In genomic region chr11:117824571-117825537, GRCh38 we compare ENCODE assay signal across 7 cellular contexts. TPM values are rescaled to one million over a fixed set of nuclear protein-coding genes. Genes with fewer than 3 reads are reported as not detected.
A peak's percentile ranks its signal among the peaks of the same experiment; 100 is the strongest.
DNase-seq lines count a peak whose midpoint lies in the region; ATAC-seq and TF ChIP-seq lines count a peak whose summit lies in the region.

Gene FXYD2, minus strand, starts transcription at chr11:117824744. Its CDS starts 66 bp downstream, at chr11:117824678.

- no peaks in the 10 kb centered on the region for H3K36me3 Mint-ChIP-seq in activated T-helper 17 cell treated with anti-CD3 and anti-CD28 coated beads, Interleukin-2, amount 50 U/mL, for 72 hours (ENCODE audit: low read depth)
- H3K36me3 Mint-ChIP-seq in progenitor cell of endocrine pancreas (ENCODE audit: insufficient read depth), result no peaks in the 10 kb centered on the region

- no peak within 1 kb of the TSS for H3K4me3 ChIP-seq in right atrium auricular region
- no peak within 1 kb of the TSS for H3K4me3 ChIP-seq in foreskin fibroblast (ENCODE audit: low read depth in 1 of 2, low read length in 2 of 2)

- peak within 1 kb of the TSS; percentile 61 for H3K27ac Mint-ChIP-seq in activated T-helper 17 cell treated with anti-CD3 and anti-CD28 coated beads, Interleukin-2, amount 50 U/mL, for 72 hours
- no peak within 1 kb of the TSS for H3K27ac Mint-ChIP-seq in progenitor cell of endocrine pancreas

- peaks cover 15% of the 10 kb centered on the region for H3K4me1 Mint-ChIP-seq in activated T-helper 17 cell treated with anti-CD3 and anti-CD28 coated beads, Interleukin-2, amount 50 U/mL, for 72 hours
- H3K4me1 Mint-ChIP-seq in progenitor cell of endocrine pancreas (ENCODE audit: low read depth), result peaks cover 34% of the 10 kb centered on the region

- H3K27ac ChIP-seq in right atrium auricular region, result peak within 1 kb of the TSS; percentile 73 to 78

- peak; percentile 26 for DNase-seq in HK-2 (ENCODE audit: unreplicated experiment)
- peak; percentile 79 for DNase-seq in right atrium auricular region (ENCODE audit: low spot score)
- peak; percentile 14 for DNase-seq in stimulated activated naive CD8-positive, alpha-beta T cell treated with anti-CD3 and anti-CD28 coated beads, Interleukin-15, Interleukin-2, amounts not matched to agents 100 U/mL and 50 U/mL, for 24 hours
- DNase-seq in progenitor cell of endocrine pancreas (ENCODE audit: low spot score, unreplicated experiment), result no peak
- DNase-seq in foreskin fibroblast, result no peak
- no peak for DNase-seq in anterior cingulate cortex (lab: John Stamatoyannopoulos, UW)

- no peaks in the 10 kb centered on the region for H3K9me3 ChIP-seq in right atrium auricular region

- H3K27me3 ChIP-seq in right atrium auricular region, result no peaks in the 10 kb centered on the region

- no peaks in the 10 kb centered on the region for H3K27me3 Mint-ChIP-seq in activated T-helper 17 cell treated with anti-CD3 and anti-CD28 coated beads, Interleukin-2, amount 50 U/mL, for 72 hours
- H3K27me3 Mint-ChIP-seq in progenitor cell of endocrine pancreas, result peaks cover 7% of the 10 kb centered on the region

- no peaks in the 10 kb centered on the region for H3K36me3 ChIP-seq in right atrium auricular region

- no peak for TF ChIP-seq CTCF in right atrium auricular region (IDR thresholded peaks at IDR 0.05)
- TF ChIP-seq CTCF in progenitor cell of endocrine pancreas (IDR thresholded peaks at IDR 0.05; ENCODE audit: unreplicated experiment), result no peak
- TF ChIP-seq CTCF in foreskin fibroblast (IDR thresholded peaks at IDR 0.05; ENCODE audit: low read depth, low read length), result no peak

- no peak within 1 kb of the TSS for H3K4me3 Mint-ChIP-seq in activated T-helper 17 cell treated with anti-CD3 and anti-CD28 coated beads, Interleukin-2, amount 50 U/mL, for 72 hours
- H3K4me3 Mint-ChIP-seq in progenitor cell of endocrine pancreas (ENCODE audit: low read depth), result no peak within 1 kb of the TSS

- peaks cover 0 to 50% of the 10 kb centered on the region in 2 donors for H3K4me1 ChIP-seq in right atrium auricular region

- H3K9me3 Mint-ChIP-seq in activated T-helper 17 cell treated with anti-CD3 and anti-CD28 coated beads, Interleukin-2, amount 50 U/mL, for 72 hours, result no peaks in the 10 kb centered on the region
- H3K9me3 Mint-ChIP-seq in progenitor cell of endocrine pancreas (ENCODE audit: low read depth), result no peaks in the 10 kb centered on the region

- ATAC-seq in activated T-helper 17 cell treated with anti-CD3 and anti-CD28 coated beads, Interleukin-2, amount 50 U/mL, for 72 hours (replicated peaks), result no peak
- no peak for ATAC-seq in stimulated activated naive CD8-positive, alpha-beta T cell treated with anti-CD3 and anti-CD28 coated beads, Interleukin-15, Interleukin-2, amounts not matched to agents 100 U/mL and 50 U/mL, for 24 hours

RNA-seq across cellular contexts. Expression of gene FXYD2, which starts in this region (rescaled TPM):
- total RNA-seq in activated T-helper 17 cell treated with anti-CD3 and anti-CD28 coated beads, Interleukin-2, amount 50 U/mL, for 72 hours, result 1 to 10 TPM in 1 of 2 donors, not detected in 1; 1.4 TPM
- total RNA-seq in right atrium auricular region, result under 1 TPM; 0.59 to 0.78 TPM
- total RNA-seq in progenitor cell of endocrine pancreas, result 7.4 and 7.7 TPM in 2 replicates

Comparison
In these comparisons a context has a peak if more than half of its experiments do, and no peak if none do; other contexts are left out.
1. Peak in DNase-seq and H3K27ac ChIP-seq in right atrium auricular region; RNA of the gene not detected or under 1 TPM.
2. DNase-seq: peak in HK-2 (single experiment) and stimulated activated naive CD8-positive, alpha-beta T cell treated with anti-CD3 and anti-CD28 coated beads, Interleukin-15, Interleukin-2, amounts not matched to agents 100 U/mL and 50 U/mL, for 24 hours (single experiment); none in progenitor cell of endocrine pancreas (single experiment), foreskin fibroblast (0 of 2) and anterior cingulate cortex (0 of 58).